3 cellular contexts compared by ENCODE assay signal in the genomic region with DNA sequence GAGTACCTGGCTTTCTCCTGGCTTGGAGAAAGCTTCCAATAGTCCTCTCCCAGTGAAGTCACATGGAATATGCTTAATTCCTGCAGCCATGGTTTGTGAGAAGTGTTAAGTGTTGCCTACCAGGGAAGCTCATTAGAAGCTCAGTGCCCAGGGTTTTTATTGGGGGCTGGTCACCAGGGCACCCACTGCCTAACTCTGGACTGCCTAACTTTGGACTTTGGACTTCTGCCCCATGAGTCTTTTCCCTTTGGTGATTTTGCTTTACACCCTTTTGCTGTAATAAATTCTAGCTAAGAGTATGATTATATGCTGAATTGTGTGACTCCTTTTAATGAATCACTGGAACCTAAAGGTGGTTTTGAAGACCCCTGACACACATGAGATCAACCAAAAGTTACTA. TPM values are rescaled to one million over a fixed set of nuclear protein-coding genes. Genes with fewer than 3 reads are reported as not detected.
"Had no signal": no experiment of that assay in that cellular context is flagged by ENCODE, and none has a peak within 500 bp of the region (broad histone marks: within the 10 kb centered on the region; RNA-seq: fewer than 3 reads in every experiment).

No MANE protein-coding gene starts in this region.

RNA-seq across cellular contexts. Expression of gene PLGLB1, which starts 35.2 kb away (rescaled TPM):
- total RNA-seq: H7, HT1080 had no signal
- polyA plus RNA-seq: K562 had no signal
